ENCODE assay signal across 1 cellular context in genomic region chr17:75407655-75408352, GRCh38.
TF ChIP-seq lines count a peak whose summit lies in the region.

No MANE protein-coding gene starts in this region.

TF ChIP-seq in GM12878, 131 proteins besides CTCF, POLR2A, EP300 and RAD21:
- no peak for TF ChIP-seq ZNF217 (IDR thresholded peaks at IDR 0.05)
- no peak for TF ChIP-seq BCL11A (IDR thresholded peaks at IDR 0.05; ENCODE audit: low read depth, low read length)
- TF ChIP-seq IKZF2 (IDR thresholded peaks at IDR 0.05) = no peak
TF ChIP-seq in GM12878: peak in this region for 0.
